In genomic region chr10:114084225-114084624, GRCh38 we compare ENCODE assay signal across 26 cellular contexts. TPM values are rescaled to one million over a fixed set of nuclear protein-coding genes. Genes with fewer than 3 reads are reported as not detected.
DNase-seq lines count a peak whose midpoint lies in the region; ATAC-seq and TF ChIP-seq lines count a peak whose summit lies in the region.
"Had no signal": no experiment of that assay in that cellular context is flagged by ENCODE, and none has a peak within 500 bp of the region (broad histone marks: within the 10 kb centered on the region; RNA-seq: fewer than 3 reads in every experiment).

No MANE protein-coding gene starts in this region.

- POLR2A ChIA-PET in activated CD4-positive, alpha-beta T cell treated with anti-CD3 and anti-CD28 coated beads, Interleukin-2, amount 10 ng/mL, durations not matched to agents 7 days and 5 days (lab: Charles Lee): no interaction called here

- no peak overlapping the region for H3K4me3 Mint-ChIP-seq in activated CD4-positive, alpha-beta T cell treated with anti-CD3 and anti-CD28 coated beads, Interleukin-2, amount 10 ng/mL, durations not matched to agents 7 days and 5 days
- no peak overlapping the region for H3K4me3 Mint-ChIP-seq in natural killer cell treated with Interleukin-12 subunit alpha and Interleukin-12 subunit beta and Interleukin-15 and Interleukin-18, amount 100 ng/mL, for 72 hours
- H3K4me3 Mint-ChIP-seq: H9, immature natural killer cell, memory B cell had no signal

- H3K4me1 ChIP-seq in DND-41 (ENCODE audit: insufficient read depth, low read length): peaks cover 14% of the 10 kb centered on the region
- H3K4me1 ChIP-seq: BE2C, esophagus squamous epithelium, gastrocnemius medialis, upper lobe of right lung had no signal

- no peaks in the 10 kb centered on the region for H3K9me3 ChIP-seq in DND-41 (ENCODE audit: insufficient read depth, low read length, severe bottlenecking)
- H3K9me3 ChIP-seq: BE2C, esophagus squamous epithelium, gastrocnemius medialis, upper lobe of right lung had no signal

- no peak overlapping the region for H3K9ac ChIP-seq in DND-41 (ENCODE audit: low read depth, low read length)

- peaks cover 24% of the 10 kb centered on the region for H3K27me3 Mint-ChIP-seq in activated CD4-positive, alpha-beta T cell treated with anti-CD3 and anti-CD28 coated beads, Interleukin-2, amount 10 ng/mL, durations not matched to agents 7 days and 5 days
- no peaks in the 10 kb centered on the region for H3K27me3 Mint-ChIP-seq in natural killer cell treated with Interleukin-12 subunit alpha and Interleukin-12 subunit beta and Interleukin-15 and Interleukin-18, amount 100 ng/mL, for 72 hours

- H3K27ac ChIP-seq in DND-41 (ENCODE audit: low read length) (no peak overlapping the region), VCaP (peak overlapping the region; percentile 52)
- H3K27ac ChIP-seq: coronary artery, esophagus squamous epithelium, gastrocnemius medialis, upper lobe of right lung, WERI-Rb-1 had no signal

- H3K4me2 ChIP-seq in DND-41 (ENCODE audit: insufficient read depth, low read length): no peak overlapping the region

- H3K36me3 Mint-ChIP-seq in activated CD4-positive, alpha-beta T cell treated with anti-CD3 and anti-CD28 coated beads, Interleukin-2, amount 10 ng/mL, durations not matched to agents 7 days and 5 days (ENCODE audit: low read depth): no peaks in the 10 kb centered on the region
- H3K36me3 Mint-ChIP-seq in natural killer cell treated with Interleukin-12 subunit alpha and Interleukin-12 subunit beta and Interleukin-15 and Interleukin-18, amount 100 ng/mL, for 72 hours: no peaks in the 10 kb centered on the region
- H3K36me3 Mint-ChIP-seq: immature natural killer cell, memory B cell had no signal

- H3K79me2 ChIP-seq in DND-41 (ENCODE audit: insufficient read depth, low read length): no peaks in the 10 kb centered on the region

- H3K36me3 ChIP-seq in DND-41 (ENCODE audit: insufficient read depth, low read length): no peaks in the 10 kb centered on the region
- H3K36me3 ChIP-seq: BE2C, esophagus squamous epithelium, gastrocnemius medialis, upper lobe of right lung, WERI-Rb-1 had no signal

- H3K27ac Mint-ChIP-seq in activated CD4-positive, alpha-beta T cell treated with anti-CD3 and anti-CD28 coated beads, Interleukin-2, amount 10 ng/mL, durations not matched to agents 7 days and 5 days: no peak overlapping the region
- no peak overlapping the region for H3K27ac Mint-ChIP-seq in natural killer cell treated with Interleukin-12 subunit alpha and Interleukin-12 subunit beta and Interleukin-15 and Interleukin-18, amount 100 ng/mL, for 72 hours
- H3K27ac Mint-ChIP-seq: H9, immature natural killer cell, memory B cell had no signal

- H3K27me3 ChIP-seq in DND-41 (ENCODE audit: insufficient read depth, low read length, poor library complexity): no peaks in the 10 kb centered on the region
- H3K27me3 ChIP-seq: BE2C, esophagus squamous epithelium, gastrocnemius medialis, upper lobe of right lung had no signal

- no peaks in the 10 kb centered on the region for H3K4me1 Mint-ChIP-seq in activated CD4-positive, alpha-beta T cell treated with anti-CD3 and anti-CD28 coated beads, Interleukin-2, amount 10 ng/mL, durations not matched to agents 7 days and 5 days
- H3K4me1 Mint-ChIP-seq in natural killer cell treated with Interleukin-12 subunit alpha and Interleukin-12 subunit beta and Interleukin-15 and Interleukin-18, amount 100 ng/mL, for 72 hours (ENCODE audit: low read depth in 2 of 2): peaks cover 7 to 8% of the 10 kb centered on the region in 2 donors
- H3K4me1 Mint-ChIP-seq: H9, memory B cell had no signal

- H4K20me1 ChIP-seq in DND-41 (ENCODE audit: insufficient read depth, low read length): no peaks in the 10 kb centered on the region

- H3K4me3 ChIP-seq in DND-41 (ENCODE audit: low read depth in 1 of 2, low read length in 2 of 2): no peak overlapping the region
- H3K4me3 ChIP-seq: coronary artery, esophagus squamous epithelium, gastrocnemius medialis, upper lobe of right lung had no signal

- CTCF ChIA-PET in activated CD4-positive, alpha-beta T cell treated with anti-CD3 and anti-CD28 coated beads, Interleukin-2, amount 10 ng/mL, durations not matched to agents 7 days and 5 days (lab: Charles Lee): interaction anchor here (0.9 to 1.2 kb wide), 2 partner anchors 11 to 15 kb away, joined by 4 read pairs; no protein-coding TSS in a partner anchor

- no peaks in the 10 kb centered on the region for H3K9me3 Mint-ChIP-seq in activated CD4-positive, alpha-beta T cell treated with anti-CD3 and anti-CD28 coated beads, Interleukin-2, amount 10 ng/mL, durations not matched to agents 7 days and 5 days
- no peaks in the 10 kb centered on the region for H3K9me3 Mint-ChIP-seq in natural killer cell treated with Interleukin-12 subunit alpha and Interleukin-12 subunit beta and Interleukin-15 and Interleukin-18, amount 100 ng/mL, for 72 hours
- H3K9me3 Mint-ChIP-seq: immature natural killer cell, memory B cell had no signal

- TF ChIP-seq CTCF in DND-41 (IDR thresholded peaks at IDR 0.05; ENCODE audit: borderline replicate concordance, extremely low read depth, low read length, poor library complexity, severe bottlenecking): no peak
- no peak for TF ChIP-seq CTCF in VCaP (conservative IDR thresholded peaks at IDR 0.05)

- H2AFZ ChIP-seq in DND-41 (ENCODE audit: low read depth, low read length): no peak overlapping the region

- DNase-seq in activated CD4-positive, alpha-beta T cell treated with anti-CD3 and anti-CD28 coated beads, Interleukin-2, amount 10 ng/mL, durations not matched to agents 7 days and 5 days: peak; percentile 42
- no peak for DNase-seq in activated CD4-positive, alpha-beta T cell treated with anti-CD3 and anti-CD28 coated beads for 1 hour
- DNase-seq in DND-41 (no peak), cortex of kidney (lab: John Stamatoyannopoulos, UW) (no peak), CD1c-positive myeloid dendritic cell (ENCODE audit: extremely low spot score) (no peak)
- no peak for DNase-seq in natural killer cell treated with Interleukin-12 subunit alpha and Interleukin-12 subunit beta and Interleukin-15 and Interleukin-18, amount 100 ng/mL, for 72 hours (ENCODE audit: low spot score)
- DNase-seq: activated effector memory CD4-positive, alpha-beta T cell treated with anti-CD3 and anti-CD28 coated beads, Interleukin-2, amount 50 U/mL, for 16 hours; anterior cingulate cortex; BE2C; COR-L47; esophagus squamous epithelium; gastrocnemius medialis; H9; hippocampal formation; immature natural killer cell; IMR-90; NCI-H2081; NCI-H774; occipital lobe; upper lobe of right lung; WERI-Rb-1 had no signal

- ATAC-seq in DND-41 (ENCODE audit: insufficient read depth, low read depth) (0 out of 3 replicates have a peak, but pooled peaks have one; percentile 34), HG03097 (IDR thresholded peaks at IDR 0.05; ENCODE audit: low FRiP score, unreplicated experiment) (no peak)
- peak; percentile 58 to 73 for ATAC-seq in natural killer cell treated with Interleukin-12 subunit alpha and Interleukin-12 subunit beta and Interleukin-15 and Interleukin-18, amount 100 ng/mL, for 72 hours
- ATAC-seq: gastrocnemius medialis, Right ventricle myocardium inferior, upper lobe of right lung had no signal

RNA-seq across cellular contexts. Expression of gene ADRB1, which starts 40.6 kb away (rescaled TPM):
- not detected for total RNA-seq in activated CD4-positive, alpha-beta T cell treated with anti-CD3 and anti-CD28 coated beads, Interleukin-2, amount 10 ng/mL, durations not matched to agents 7 days and 5 days
- total RNA-seq in natural killer cell treated with Interleukin-12 subunit alpha and Interleukin-12 subunit beta and Interleukin-15 and Interleukin-18, amount 100 ng/mL, for 72 hours: 1 to 10 TPM; 1.3 to 1.6 TPM
- total RNA-seq: IMR-90 had no signal
